Comparison of ENCODE assay signal across 15 cellular contexts in the genomic region with DNA sequence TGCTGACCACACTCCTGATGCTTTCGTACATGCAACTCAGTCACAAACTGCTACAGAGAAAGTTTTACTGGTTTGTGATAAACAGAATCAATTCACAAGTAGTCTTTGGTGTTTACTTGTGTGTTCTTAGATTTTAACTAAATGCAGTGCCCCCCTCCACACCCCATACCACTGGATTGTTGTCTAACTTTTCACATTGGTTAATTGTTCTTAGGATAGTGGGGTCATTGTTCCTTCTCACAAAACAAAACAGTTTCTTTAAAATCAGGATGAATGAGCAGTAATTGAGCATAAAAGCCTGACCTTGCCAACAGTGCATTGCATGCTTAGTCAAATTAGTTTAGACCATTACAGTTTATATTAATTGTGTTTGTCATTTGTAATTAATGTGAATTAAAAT. TPM values are rescaled to one million over a fixed set of nuclear protein-coding genes. Genes with fewer than 3 reads are reported as not detected.
DNase-seq lines count a peak whose midpoint lies in the region; FAIRE-seq and TF ChIP-seq lines count a peak whose summit lies in the region.
"Had no signal": no experiment of that assay in that cellular context is flagged by ENCODE, and none has a peak within 500 bp of the region (broad histone marks: within the 10 kb centered on the region; RNA-seq: fewer than 3 reads in every experiment).

No MANE protein-coding gene starts in this region.

- TF ChIP-seq CTCF in osteoblast (IDR thresholded peaks at IDR 0.05; ENCODE audit: extremely low read depth, low read depth, low read length), result no peak

- no peaks in the 10 kb centered on the region for H3K36me3 ChIP-seq in osteoblast (ENCODE audit: insufficient read depth, low read length)

- no peak overlapping the region for H3K4me2 ChIP-seq in osteoblast (ENCODE audit: insufficient read depth, low read length)

- no peaks in the 10 kb centered on the region for H3K9me3 ChIP-seq in osteoblast (ENCODE audit: low read depth, low read length)

- H3K79me2 ChIP-seq in osteoblast (ENCODE audit: insufficient read depth, low read length), result no peaks in the 10 kb centered on the region

- peak; percentile 52 for DNase-seq in SK-MEL-5 (ENCODE audit: low read depth, low spot score)
- DNase-seq in frontal cortex (ENCODE audit: low spot score in 2 of 2), result peak; percentile 29 to 69
- peak; percentile 33 for DNase-seq in middle frontal gyrus (ENCODE audit: extremely low spot score, low spot score)
- peak; percentile 95 for DNase-seq in superior temporal gyrus (ENCODE audit: extremely low spot score)
- no peak for DNase-seq in osteoblast (ENCODE audit: insufficient read length, low spot score, missing footprints)
- no peak for DNase-seq in erythroblast (lab: John Stamatoyannopoulos, UW)
- DNase-seq in stimulated activated CD4-positive, alpha-beta T cell treated with anti-CD3 and anti-CD28 coated beads, Interleukin-1b, Interleukin-23, amount 100 ng/mL, for 48 hours, result no peak
- DNase-seq: CD4-positive, alpha-beta T cell; DMS153; GDM1; NCI-H1105; NCI-H510A treated with DMSO at 0.1 percent for 48 hours; NCI-H82; SHP77 had no signal

- no peak overlapping the region for H3K27ac ChIP-seq in osteoblast (ENCODE audit: low read depth, low read length)

- H2AFZ ChIP-seq in osteoblast (ENCODE audit: low read length), result no peak overlapping the region

- no peak for TF ChIP-seq POLR2A in erythroblast (IDR thresholded peaks at IDR 0.05; ENCODE audit: low read length)

- peak; percentile 95 for FAIRE-seq in frontal cortex (lab: Jason Lieb, UNC)
- FAIRE-seq: A204.1 had no signal

- no peak overlapping the region for H3K4me3 ChIP-seq in osteoblast (ENCODE audit: insufficient read depth, low read length)

- H3K27me3 ChIP-seq in osteoblast (ENCODE audit: insufficient read depth, low read length), result no peaks in the 10 kb centered on the region

- no peaks in the 10 kb centered on the region for H3K4me1 ChIP-seq in osteoblast (ENCODE audit: insufficient read depth, low read length)

- H4K20me1 ChIP-seq in osteoblast (ENCODE audit: insufficient read depth, low read length), result no peaks in the 10 kb centered on the region

- in situ Hi-C loops in SK-MEL-5 (cut with HindIII; ENCODE audit: low pct_unique_long_range_greater_than_20kb, low sequenced_read_pairs), result no loop called here

RNA-seq across cellular contexts. Expression of a gene that starts 14.1 kb away (rescaled TPM):
- total RNA-seq in SK-MEL-5 (2014; rRNA removed; shearing (Covaris generic)), result 60.7 and 63.1 TPM in 2 replicates
- 34.9 and 40.4 TPM in 2 replicates for polyA plus RNA-seq in SK-MEL-5 (2015; cell fraction: cytosol; rRNA removed)
- 63.6 and 83.9 TPM in 2 replicates for polyA plus RNA-seq in SK-MEL-5 (2015; cell fraction: nucleus; rRNA removed)
- 38.3 TPM for total RNA-seq in frontal cortex
- 18.3 and 22.8 TPM in 2 replicates for total RNA-seq in osteoblast

Comparison
In these comparisons a context has a peak if more than half of its experiments do, and no peak if none do; other contexts are left out.
1. DNase-seq: peak in SK-MEL-5 (single experiment), frontal cortex (2 of 2), middle frontal gyrus (single experiment) and superior temporal gyrus (single experiment); none in osteoblast (single experiment), erythroblast (0 of 2) and stimulated activated CD4-positive, alpha-beta T cell treated with anti-CD3 and anti-CD28 coated beads, Interleukin-1b, Interleukin-23, amount 100 ng/mL, for 48 hours (single experiment).